ENCODE assay signal across 21 cellular contexts in genomic region chr5:38613992-38614836, GRCh38. TPM values are rescaled to one million over a fixed set of nuclear protein-coding genes. Genes with fewer than 3 reads are reported as not detected.
DNase-seq lines count a peak whose midpoint lies in the region; FAIRE-seq and TF ChIP-seq lines count a peak whose summit lies in the region.
"Had no signal": no experiment of that assay in that cellular context is flagged by ENCODE, and none has a peak within 500 bp of the region (broad histone marks: within the 10 kb centered on the region; RNA-seq: fewer than 3 reads in every experiment).

No MANE protein-coding gene starts in this region.

- TF ChIP-seq CTCF in bronchial epithelial cell (IDR thresholded peaks at IDR 0.05; ENCODE audit: insufficient read depth, low read length, severe bottlenecking), result no peak
- no peak for TF ChIP-seq CTCF in GM13977 (IDR thresholded peaks at IDR 0.05; ENCODE audit: extremely low read depth, insufficient read depth, missing control alignments)

- DNase-seq in DMS153 treated with DMSO at 0.1 percent for 48 hours (lab: John Stamatoyannopoulos, UW; ENCODE audit: unreplicated experiment) (peak; percentile 17), NCI-H2029 treated with DMSO at 0.1 percent for 48 hours (lab: John Stamatoyannopoulos, UW) (peak; percentile 62), bronchial epithelial cell (ENCODE audit: low read depth) (peak; percentile 42), mucosa of gallbladder (ENCODE audit: low spot score) (peak; percentile 93), GM13977 (ENCODE audit: low spot score) (no peak), GM19238 (ENCODE audit: insufficient read length, low spot score) (no peak), SW480 (ENCODE audit: low spot score) (no peak), Ammon's horn (ENCODE audit: low spot score) (no peak)
- DNase-seq: activated CD8-positive, alpha-beta T cell treated with anti-CD3 and anti-CD28 coated beads, Interleukin-2, amount 10 ng/mL, durations not matched to agents 7 days and 5 days; activated naive CD4-positive, alpha-beta T cell; activated T-cell treated with anti-CD3 and anti-CD28 coated beads, Interleukin-2, amount 50 U/mL, for 1 hour; amygdala; CD4-positive, CD25-positive, alpha-beta regulatory T cell; central memory CD4-positive, alpha-beta T cell; erythroblast; gastrocnemius medialis; NCI-H1436 treated with DMSO at 0.1 percent for 48 hours; NCI-H345; Peyer's patch; T-helper 9 cell had no signal

- FAIRE-seq in bronchial epithelial cell (lab: Jason Lieb, UNC), result no peak

- in situ Hi-C loops in GM13977 (cut with MboI; ENCODE audit: low pct_unique_long_range_greater_than_20kb, low sequenced_read_pairs, unreplicated experiment), result no loop called here

- peaks cover 2% of the 10 kb centered on the region for H3K27me3 ChIP-seq in bronchial epithelial cell (ENCODE audit: control insufficient read depth, insufficient read depth, low read length)
- H3K27me3 ChIP-seq: gastrocnemius medialis, Peyer's patch had no signal

- H3K4me3 ChIP-seq in bronchial epithelial cell (ENCODE audit: low read depth, low read length), result no peak overlapping the region
- H3K4me3 ChIP-seq: gastrocnemius medialis, Peyer's patch had no signal

- H3K36me3 ChIP-seq in bronchial epithelial cell (ENCODE audit: control insufficient read depth, insufficient read depth, low read length), result no peaks in the 10 kb centered on the region
- H3K36me3 ChIP-seq: gastrocnemius medialis, Peyer's patch had no signal

RNA-seq across cellular contexts. Expression of gene LIFR, which starts 57.8 kb away (rescaled TPM):
- total RNA-seq in bronchial epithelial cell, result 4.4 and 10.0 TPM in 2 replicates
- total RNA-seq in mucosa of gallbladder, result 58.0 TPM
- total RNA-seq: activated CD8-positive, alpha-beta T cell treated with anti-CD3 and anti-CD28 coated beads, Interleukin-2, amount 10 ng/mL, durations not matched to agents 7 days and 5 days; CD4-positive, CD25-positive, alpha-beta regulatory T cell; natural killer cell treated with Interleukin-12 subunit alpha and Interleukin-12 subunit beta and Interleukin-15 and Interleukin-18, amount 100 ng/mL, for 72 hours had no signal

Comparison
In these comparisons a context has a peak if more than half of its experiments do, and no peak if none do; other contexts are left out.
1. DNase-seq: peak in DMS153 treated with DMSO at 0.1 percent for 48 hours (single experiment), NCI-H2029 treated with DMSO at 0.1 percent for 48 hours (single experiment), bronchial epithelial cell (single experiment) and mucosa of gallbladder (single experiment); none in GM13977 (single experiment), GM19238 (single experiment), SW480 (single experiment) and Ammon's horn (single experiment).